In genomic region chr6:137389150-137389664, GRCh38 we compare ENCODE assay signal across 8 cellular contexts.
DNase-seq lines count a peak whose midpoint lies in the region; ATAC-seq and TF ChIP-seq lines count a peak whose summit lies in the region.

No MANE protein-coding gene starts in this region.

- no peaks in the 10 kb centered on the region for H3K27me3 ChIP-seq in stomach

- no peak for TF ChIP-seq CTCF in HFFc6 (IDR thresholded peaks at IDR 0.05)
- no peak for TF ChIP-seq CTCF in stomach (IDR thresholded peaks at IDR 0.05)

- DNase-seq in HT1080 (ENCODE audit: low read depth) (peak; percentile 77), HT-29 (ENCODE audit: low spot score) (no peak), HFFc6 (no peak), stomach (no peak)
- DNase-seq in activated CD4-positive, alpha-beta T cell treated with anti-CD3 and anti-CD28 coated beads for 36 hours: peak; percentile 88
- DNase-seq in effector memory CD8-positive, alpha-beta T cell: peak; percentile 53 to 58 (median 58)
- peak; percentile 33 to 39 for DNase-seq in stimulated activated CD8-positive, alpha-beta memory T cell treated with anti-CD3 and anti-CD28 coated beads, Interleukin-4, amount 100 ng/mL, for 1 hour (ENCODE audit: low read depth in 2 of 2, low spot score in 1 of 2)

- CTCF ChIA-PET in activated CD4-positive, alpha-beta T cell treated with anti-CD3 and anti-CD28 coated beads for 36 hours (lab: Charles Lee): interaction anchor here (0.7 kb wide), 1 partner anchor 403 kb away, joined by 3 read pairs; no protein-coding TSS in a partner anchor

- intact Hi-C loops in activated CD4-positive, alpha-beta T cell treated with anti-CD3 and anti-CD28 coated beads for 36 hours (cut with DNase I, micrococcal nuclease): loop anchor here (1.0 to 2.0 kb wide), 3 partner anchors 11 to 46 kb away; no protein-coding TSS in a partner anchor
- intact Hi-C loops in stomach (cut with DNase I; ENCODE audit: low total_unique reads): no loop called here

- H3K4me1 Mint-ChIP-seq in activated CD4-positive, alpha-beta T cell treated with anti-CD3 and anti-CD28 coated beads for 36 hours: peaks cover 40% of the 10 kb centered on the region
- peaks cover 56 to 67% of the 10 kb centered on the region in 2 donors for H3K4me1 Mint-ChIP-seq in effector memory CD8-positive, alpha-beta T cell (ENCODE audit: low read depth in 2 of 2)
- no peaks in the 10 kb centered on the region for H3K4me1 Mint-ChIP-seq in HFFc6 (ENCODE audit: low read depth)

- H3K36me3 ChIP-seq in stomach: no peaks in the 10 kb centered on the region

- no peak overlapping the region for H3K4me3 ChIP-seq in stomach

- peak overlapping the region in 1 of 5 donors; percentile 26 for H3K27ac ChIP-seq in stomach

- TF ChIP-seq EP300 in stomach (IDR thresholded peaks at IDR 0.05): no peak

- no peaks in the 10 kb centered on the region for H3K36me3 Mint-ChIP-seq in activated CD4-positive, alpha-beta T cell treated with anti-CD3 and anti-CD28 coated beads for 36 hours (ENCODE audit: low read depth)
- H3K36me3 Mint-ChIP-seq in effector memory CD8-positive, alpha-beta T cell (ENCODE audit: insufficient read depth): peaks cover 6% of the 10 kb centered on the region
- no peaks in the 10 kb centered on the region for H3K36me3 Mint-ChIP-seq in HFFc6 (ENCODE audit: low read depth)

- peak overlapping the region; percentile 1 for H3K4me3 Mint-ChIP-seq in activated CD4-positive, alpha-beta T cell treated with anti-CD3 and anti-CD28 coated beads for 36 hours
- H3K4me3 Mint-ChIP-seq in effector memory CD8-positive, alpha-beta T cell: peak overlapping the region; percentile 57 to 64
- H3K4me3 Mint-ChIP-seq in HFFc6: no peak overlapping the region

- POLR2A ChIA-PET in activated CD4-positive, alpha-beta T cell treated with anti-CD3 and anti-CD28 coated beads for 36 hours (lab: Charles Lee): interaction anchor here (0.7 kb wide), 2 partner anchors 21 to 1577 kb away, joined by 3 read pairs; no protein-coding TSS in a partner anchor

- H3K4me1 ChIP-seq in stomach: peaks cover 0 to 10% (median 3%) of the 10 kb centered on the region in 4 donors

- no peaks in the 10 kb centered on the region for H3K9me3 Mint-ChIP-seq in activated CD4-positive, alpha-beta T cell treated with anti-CD3 and anti-CD28 coated beads for 36 hours (ENCODE audit: low read depth)
- H3K9me3 Mint-ChIP-seq in effector memory CD8-positive, alpha-beta T cell: peaks cover 3 to 8% of the 10 kb centered on the region in 2 donors
- H3K9me3 Mint-ChIP-seq in HFFc6: peaks cover 8% of the 10 kb centered on the region

- 34 to 48% (median 43%) methylated on average over 6 of the region's 6 CpGs for WGBS in stomach, 5 donors

- H3K9me3 ChIP-seq in stomach: no peaks in the 10 kb centered on the region

- H3K27ac Mint-ChIP-seq in activated CD4-positive, alpha-beta T cell treated with anti-CD3 and anti-CD28 coated beads for 36 hours: peak overlapping the region; percentile 64
- peak overlapping the region; percentile 80 to 81 for H3K27ac Mint-ChIP-seq in effector memory CD8-positive, alpha-beta T cell
- no peak overlapping the region for H3K27ac Mint-ChIP-seq in HFFc6

- ATAC-seq in GM18873 (IDR thresholded peaks at IDR 0.05; ENCODE audit: low FRiP score, unreplicated experiment): peak; percentile 46
- ATAC-seq in activated CD4-positive, alpha-beta T cell treated with anti-CD3 and anti-CD28 coated beads for 36 hours: peak; percentile 99
- ATAC-seq in effector memory CD8-positive, alpha-beta T cell (replicated peaks): peak; percentile 99

- no peaks in the 10 kb centered on the region for H3K27me3 Mint-ChIP-seq in activated CD4-positive, alpha-beta T cell treated with anti-CD3 and anti-CD28 coated beads for 36 hours
- no peaks in the 10 kb centered on the region for H3K27me3 Mint-ChIP-seq in effector memory CD8-positive, alpha-beta T cell
- H3K27me3 Mint-ChIP-seq in HFFc6 (ENCODE audit: insufficient read depth): peaks cover 4% of the 10 kb centered on the region

- TF ChIP-seq POLR2A in stomach (IDR thresholded peaks at IDR 0.05): no peak

Comparison
In these comparisons a context has a peak if more than half of its experiments do, and no peak if none do; other contexts are left out.
1. ATAC-seq: peak in every context shown above with its lines; median percentile 99 in activated CD4-positive, alpha-beta T cell treated with anti-CD3 and anti-CD28 coated beads for 36 hours; 99 in effector memory CD8-positive, alpha-beta T cell; 46 in GM18873.
2. DNase-seq: peak in HT1080 (single experiment), activated CD4-positive, alpha-beta T cell treated with anti-CD3 and anti-CD28 coated beads for 36 hours (single experiment), effector memory CD8-positive, alpha-beta T cell (3 of 3) and stimulated activated CD8-positive, alpha-beta memory T cell treated with anti-CD3 and anti-CD28 coated beads, Interleukin-4, amount 100 ng/mL, for 1 hour (2 of 2); none in HT-29 (single experiment), HFFc6 (single experiment) and stomach (single experiment).